26 cellular contexts compared by ENCODE assay signal in the genomic region with DNA sequence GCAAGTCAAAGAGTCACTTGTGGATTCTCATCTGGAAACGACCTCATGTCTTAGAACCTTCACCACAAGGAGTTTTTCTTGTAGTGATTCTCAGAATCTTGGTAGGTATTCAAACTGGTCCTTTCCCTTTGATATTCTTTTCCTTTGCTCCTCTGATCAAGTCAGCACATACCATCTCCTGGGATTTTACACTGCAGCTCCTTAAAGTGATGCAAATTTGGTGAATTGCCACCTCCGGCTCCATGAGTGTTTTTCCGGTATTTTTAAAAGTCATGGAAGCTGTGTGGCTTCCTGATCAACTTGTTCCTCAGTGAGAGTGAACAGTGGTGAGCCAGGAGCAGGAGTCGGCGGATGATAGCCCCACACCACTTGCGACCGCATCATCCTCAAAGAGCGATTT.
"Had no signal": no experiment of that assay in that cellular context is flagged by ENCODE, and none has a peak within 500 bp of the region (broad histone marks: within the 10 kb centered on the region; RNA-seq: fewer than 3 reads in every experiment).

No MANE protein-coding gene starts in this region.

- H3K36me3 ChIP-seq: gastrocnemius medialis, heart left ventricle, lower lobe of right lung, ovary, sigmoid colon, stomach, thyroid gland, vagina had no signal

- FAIRE-seq: keratinocyte had no signal

- H3K9me3 ChIP-seq: gastrocnemius medialis, heart left ventricle, lower lobe of right lung, ovary, psoas muscle, sigmoid colon, stomach, thyroid gland, vagina had no signal

- H3K4me2 ChIP-seq: hepatocyte had no signal

- ATAC-seq: esophagus mucosa; gastrocnemius medialis; heart left ventricle; left ventricle myocardium superior; lower lobe of right lung; natural killer cell; psoas muscle; right cardiac atrium; stimulated activated effector memory CD8-positive, alpha-beta T cell treated with anti-CD3 and anti-CD28 coated beads, Interleukin-12 subunit alpha, Interleukin-12 subunit beta, amount 100 ng/mL, for 72 hours had no signal

- H2AFZ ChIP-seq: hepatocyte had no signal

- H3K4me1 ChIP-seq: gastrocnemius medialis, heart left ventricle, lower lobe of right lung, psoas muscle, sigmoid colon, stomach, thyroid gland, vagina had no signal

- DNase-seq: dorsolateral prefrontal cortex; effector CD4-positive, alpha-beta T cell; foreskin fibroblast; gastrocnemius medialis; heart left ventricle; left ventricle myocardium superior; lower lobe of right lung; natural killer cell; occipital lobe; ovary; posterior cingulate gyrus; psoas muscle; right cardiac atrium; sigmoid colon; stimulated activated CD4-positive, alpha-beta T cell treated with anti-CD3 and anti-CD28 coated beads, Interleukin-2, amount 100 ng/mL, for 24 hours; stimulated activated CD4-positive, alpha-beta T cell treated with anti-CD3 and anti-CD28 coated beads, Interleukin-4, amount 100 ng/mL, for 24 hours; stimulated activated naive CD4-positive, alpha-beta T cell treated with Interleukin-2 at 50 U/mL for 16 hours; stomach; thyroid gland; trophoblast cell had no signal

- H3K4me3 ChIP-seq: dorsolateral prefrontal cortex, gastrocnemius medialis, heart left ventricle, hepatocyte, lower lobe of right lung, ovary, psoas muscle, sigmoid colon, stomach, thyroid gland, vagina had no signal

- H3K79me2 ChIP-seq: hepatocyte had no signal

- H3K27ac ChIP-seq: dorsolateral prefrontal cortex, epithelial cell of prostate, gastrocnemius medialis, heart left ventricle, hepatocyte, lower lobe of right lung, ovary, psoas muscle, sigmoid colon, stomach, thyroid gland, vagina had no signal

- H3K27me3 ChIP-seq: gastrocnemius medialis, heart left ventricle, hepatocyte, ovary, sigmoid colon, stomach, thyroid gland, vagina had no signal
